Comparison of ENCODE assay signal across 19 cellular contexts in genomic region chr15:39504812-39505211, GRCh38.
DNase-seq lines count a peak whose midpoint lies in the region; ATAC-seq and TF ChIP-seq lines count a peak whose summit lies in the region.
"Had no signal": no experiment of that assay in that cellular context is flagged by ENCODE, and none has a peak within 500 bp of the region (broad histone marks: within the 10 kb centered on the region; RNA-seq: fewer than 3 reads in every experiment).

No MANE protein-coding gene starts in this region.

- peak overlapping the region; percentile 23 for H2AFZ ChIP-seq in osteoblast (ENCODE audit: low read length)
- H2AFZ ChIP-seq: hepatocyte had no signal

- no peak for TF ChIP-seq POLR2A in esophagus squamous epithelium (IDR thresholded peaks at IDR 0.05)

- no peak for TF ChIP-seq CTCF in esophagus squamous epithelium (IDR thresholded peaks at IDR 0.05)
- TF ChIP-seq CTCF in osteoblast (IDR thresholded peaks at IDR 0.05; ENCODE audit: extremely low read depth, low read depth, low read length) = no peak
- no peak for TF ChIP-seq CTCF in WERI-Rb-1 (IDR thresholded peaks at IDR 0.05; ENCODE audit: low read depth, low read length)

- no peaks in the 10 kb centered on the region for H3K79me2 ChIP-seq in osteoblast (ENCODE audit: insufficient read depth, low read length)
- H3K79me2 ChIP-seq: hepatocyte had no signal

- peak overlapping the region; percentile 18 for H3K4me2 ChIP-seq in osteoblast (ENCODE audit: insufficient read depth, low read length)
- H3K4me2 ChIP-seq: hepatocyte had no signal

- peaks cover 23% of the 10 kb centered on the region for H3K4me1 ChIP-seq in SJSA1 (replicated peaks)
- peaks cover 0 to 20% (median 0%) of the 10 kb centered on the region in 3 donors for H3K4me1 ChIP-seq in esophagus squamous epithelium
- peaks cover 46% of the 10 kb centered on the region for H3K4me1 ChIP-seq in osteoblast (ENCODE audit: insufficient read depth, low read length)
- H3K4me1 ChIP-seq: psoas muscle had no signal

- DNase-seq in EH (ENCODE audit: low read depth) = peak; percentile 96
- DNase-seq in SJSA1 (ENCODE audit: low read depth in 1 of 2, low spot score in 2 of 2) = peak in 1 of 2 experiments; percentile 76
- no peak for DNase-seq in esophagus squamous epithelium (lab: John Stamatoyannopoulos, UW)
- DNase-seq in osteoblast (ENCODE audit: insufficient read length, low spot score, missing footprints) = no peak
- no peak for DNase-seq in WERI-Rb-1
- no peak for DNase-seq in SHP77 (lab: John Stamatoyannopoulos, UW)
- DNase-seq: activated CD4-positive, alpha-beta T cell treated with anti-CD3 and anti-CD28 coated beads, Interleukin-2, amount 50 U/mL, for 4 hours; DMS79; left cardiac atrium; naive B cell; NCI-H1092; NK-92 treated with Interleukin-12 subunit alpha and Interleukin-12 subunit beta, amount 100 ng/mL, for 24 hours; psoas muscle; SHP77 treated with DMSO at 0.1 percent for 48 hours; T1000 had no signal

- intact Hi-C loops in esophagus squamous epithelium (cut with DNase I) = no loop called here

- H3K9me3 ChIP-seq in SJSA1 (replicated peaks) = no peaks in the 10 kb centered on the region
- H3K9me3 ChIP-seq in esophagus squamous epithelium = no peaks in the 10 kb centered on the region
- no peaks in the 10 kb centered on the region for H3K9me3 ChIP-seq in osteoblast (ENCODE audit: low read depth, low read length)
- H3K9me3 ChIP-seq in WERI-Rb-1 (ENCODE audit: severe bottlenecking) = no peaks in the 10 kb centered on the region
- H3K9me3 ChIP-seq: psoas muscle had no signal

- H3K4me3 ChIP-seq in SJSA1 (no peak overlapping the region), esophagus squamous epithelium (no peak overlapping the region), osteoblast (ENCODE audit: insufficient read depth, low read length) (no peak overlapping the region), WERI-Rb-1 (ENCODE audit: low read depth, low read length) (no peak overlapping the region)
- H3K4me3 ChIP-seq: hepatocyte, psoas muscle had no signal

- no peaks in the 10 kb centered on the region for H3K36me3 ChIP-seq in SJSA1
- no peaks in the 10 kb centered on the region for H3K36me3 ChIP-seq in esophagus squamous epithelium
- H3K36me3 ChIP-seq in osteoblast (ENCODE audit: insufficient read depth, low read length) = no peaks in the 10 kb centered on the region
- H3K36me3 ChIP-seq in WERI-Rb-1 = no peaks in the 10 kb centered on the region

- H3K27me3 ChIP-seq in SJSA1 (replicated peaks) (no peaks in the 10 kb centered on the region), esophagus squamous epithelium (no peaks in the 10 kb centered on the region), osteoblast (ENCODE audit: insufficient read depth, low read length) (no peaks in the 10 kb centered on the region), WERI-Rb-1 (ENCODE audit: insufficient read depth, low read depth, severe bottlenecking) (peaks cover 27% of the 10 kb centered on the region)
- H3K27me3 ChIP-seq: hepatocyte had no signal

- ATAC-seq in GM21526 (IDR thresholded peaks at IDR 0.05; ENCODE audit: low FRiP score, unreplicated experiment) (no peak), GM18498 (IDR thresholded peaks at IDR 0.05; ENCODE audit: unreplicated experiment) (no peak)
- ATAC-seq: psoas muscle had no signal

- 35 to 36% methylated on average over 1 of the region's 1 CpG for WGBS in esophagus squamous epithelium, 2 donors

- H3K27ac ChIP-seq in SJSA1 (peak overlapping the region; percentile 42), esophagus squamous epithelium (peak overlapping the region in 3 of 4 donors; percentile 38 to 75 (median 60)), osteoblast (ENCODE audit: low read depth, low read length) (peak overlapping the region; percentile 96), WERI-Rb-1 (no peak overlapping the region)
- H3K27ac ChIP-seq: C4-2B, hepatocyte, psoas muscle had no signal

- H4K20me1 ChIP-seq in osteoblast (ENCODE audit: insufficient read depth, low read length) = no peaks in the 10 kb centered on the region
